In the genomic region with DNA sequence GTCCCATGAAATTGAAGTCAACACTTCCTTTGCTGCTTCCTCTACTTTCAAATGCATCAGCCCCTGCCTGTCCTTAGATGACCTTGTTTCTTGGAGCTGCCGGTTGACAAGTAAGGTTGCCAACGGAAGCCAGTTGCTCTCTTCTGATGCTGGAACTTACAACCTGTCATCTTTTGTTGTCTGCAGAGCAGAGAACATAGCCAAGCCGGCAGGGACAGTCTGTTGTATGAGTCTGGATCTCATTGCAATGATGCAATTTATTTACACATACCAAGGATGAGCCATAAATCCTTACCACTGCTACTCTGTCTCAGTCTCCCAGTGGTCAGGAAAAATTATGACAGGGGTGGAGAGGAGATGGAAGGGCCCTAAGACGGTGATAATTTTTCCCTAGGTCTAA, we compare ENCODE assay signal across 15 cellular contexts.
DNase-seq lines count a peak whose midpoint lies in the region; ATAC-seq and TF ChIP-seq lines count a peak whose summit lies in the region.
"Had no signal": no experiment of that assay in that cellular context is flagged by ENCODE, and none has a peak within 500 bp of the region (broad histone marks: within the 10 kb centered on the region; RNA-seq: fewer than 3 reads in every experiment).

No MANE protein-coding gene starts in this region.

- DNase-seq in DMS53 (lab: John Stamatoyannopoulos, UW) (peak; percentile 11), DMS53 treated with DMSO at 0.1 percent for 48 hours (lab: John Stamatoyannopoulos, UW; ENCODE audit: unreplicated experiment) (no peak), RWPE2 (ENCODE audit: low spot score) (peak; percentile 62), fibroblast of the aortic adventitia (ENCODE audit: low read depth) (peak; percentile 10), smooth muscle cell (lab: John Stamatoyannopoulos, UW; ENCODE audit: unreplicated experiment) (no peak), head of caudate nucleus (no peak)
- no peak for DNase-seq in activated naive CD4-positive, alpha-beta T cell treated with anti-CD3 and anti-CD28 coated beads for 36 hours
- DNase-seq in stimulated activated CD4-positive, alpha-beta T cell treated with anti-CD3 and anti-CD28 coated beads, Interleukin-4, amount 100 ng/mL, for 1 hour, result no peak
- DNase-seq: immature natural killer cell; NCI-H1694 treated with DMSO at 0.1 percent for 48 hours; nephron progenitor cell; NK-92 treated with Interleukin-12 subunit alpha and Interleukin-12 subunit beta, amount 100 ng/mL, for 24 hours; stimulated activated naive B cell treated with anti-CD40 and anti-IgM and Interleukin-4, amounts not matched to agents 10 μg/mL and 1 μg/mL and 100 μg/mL, for 72 hours; SW 1271 had no signal

- H3K4me3 Mint-ChIP-seq in activated naive CD4-positive, alpha-beta T cell treated with anti-CD3 and anti-CD28 coated beads for 36 hours, result no peak overlapping the region
- H3K4me3 Mint-ChIP-seq: immature natural killer cell; nephron progenitor cell; stimulated activated naive B cell treated with anti-CD40 and anti-IgM and Interleukin-4, amounts not matched to agents 10 μg/mL and 1 μg/mL and 100 μg/mL, for 72 hours had no signal

- ATAC-seq in RWPE2 (ENCODE audit: low read depth), result peak; percentile 95
- ATAC-seq: activated naive CD4-positive, alpha-beta T cell treated with anti-CD3 and anti-CD28 coated beads, Interleukin-2, amount 50 U/mL, for 72 hours; stimulated activated naive B cell treated with anti-CD40 and anti-IgM and Interleukin-4, amounts not matched to agents 10 μg/mL and 1 μg/mL and 100 μg/mL, for 72 hours had no signal

- H3K36me3 ChIP-seq in RWPE2 (ENCODE audit: low read depth) (no peaks in the 10 kb centered on the region), smooth muscle cell (ENCODE audit: low read depth) (no peaks in the 10 kb centered on the region)

- H3K4me3 ChIP-seq in RWPE2 (ENCODE audit: severe bottlenecking) (no peak overlapping the region), fibroblast of the aortic adventitia (ENCODE audit: low read depth, low read length) (no peak overlapping the region), smooth muscle cell (no peak overlapping the region)

- peaks cover 4% of the 10 kb centered on the region for H3K27me3 Mint-ChIP-seq in activated naive CD4-positive, alpha-beta T cell treated with anti-CD3 and anti-CD28 coated beads for 36 hours (ENCODE audit: low read depth)

- H4K20me1 ChIP-seq in smooth muscle cell (ENCODE audit: low read depth), result no peaks in the 10 kb centered on the region

- H3K4me2 ChIP-seq in smooth muscle cell, result peak overlapping the region; percentile 50

- H3K27ac ChIP-seq in RWPE2 (ENCODE audit: poor library complexity, severe bottlenecking) (peak overlapping the region; percentile 85), smooth muscle cell (ENCODE audit: low read depth) (no peak overlapping the region)

- H3K9me3 Mint-ChIP-seq in activated naive CD4-positive, alpha-beta T cell treated with anti-CD3 and anti-CD28 coated beads for 36 hours, result no peaks in the 10 kb centered on the region
- H3K9me3 Mint-ChIP-seq: activated naive CD4-positive, alpha-beta T cell treated with anti-CD3 and anti-CD28 coated beads, Interleukin-2, amount 50 U/mL, for 72 hours; immature natural killer cell; nephron progenitor cell; stimulated activated naive B cell treated with anti-CD40 and anti-IgM and Interleukin-4, amounts not matched to agents 10 μg/mL and 1 μg/mL and 100 μg/mL, for 72 hours had no signal

- WGBS in smooth muscle cell (ENCODE audit: low lambda C conversion rate), result 47% methylated on average over 4 of the region's 4 CpGs

- intact Hi-C loops in activated naive CD4-positive, alpha-beta T cell treated with anti-CD3 and anti-CD28 coated beads for 36 hours (cut with micrococcal nuclease), result no loop called here
- intact Hi-C loops in head of caudate nucleus (cut with DNase I), result no loop called here

- H3K4me1 Mint-ChIP-seq in activated naive CD4-positive, alpha-beta T cell treated with anti-CD3 and anti-CD28 coated beads for 36 hours (ENCODE audit: low read depth), result peaks cover 7% of the 10 kb centered on the region
- H3K4me1 Mint-ChIP-seq: immature natural killer cell; stimulated activated naive B cell treated with anti-CD40 and anti-IgM and Interleukin-4, amounts not matched to agents 10 μg/mL and 1 μg/mL and 100 μg/mL, for 72 hours had no signal

- no peak overlapping the region for H3K27ac Mint-ChIP-seq in activated naive CD4-positive, alpha-beta T cell treated with anti-CD3 and anti-CD28 coated beads for 36 hours
- H3K27ac Mint-ChIP-seq: activated naive CD4-positive, alpha-beta T cell treated with anti-CD3 and anti-CD28 coated beads, Interleukin-2, amount 50 U/mL, for 72 hours; immature natural killer cell; nephron progenitor cell had no signal

- no peak overlapping the region for H2AFZ ChIP-seq in smooth muscle cell (ENCODE audit: low read depth)

- no peaks in the 10 kb centered on the region for H3F3A ChIP-seq in smooth muscle cell (ENCODE audit: low read depth)

- CTCF ChIA-PET in activated naive CD4-positive, alpha-beta T cell treated with anti-CD3 and anti-CD28 coated beads for 36 hours (lab: Charles Lee), result no interaction called here

- no peaks in the 10 kb centered on the region for H3K79me2 ChIP-seq in smooth muscle cell (ENCODE audit: low read depth)

- H3K9me3 ChIP-seq in RWPE2 (ENCODE audit: severe bottlenecking) (no peaks in the 10 kb centered on the region), smooth muscle cell (replicated peaks; ENCODE audit: low read depth) (no peaks in the 10 kb centered on the region)

- peaks cover 27% of the 10 kb centered on the region for H3K4me1 ChIP-seq in RWPE2 (ENCODE audit: insufficient read depth, poor library complexity, severe bottlenecking)
- no peaks in the 10 kb centered on the region for H3K4me1 ChIP-seq in smooth muscle cell (ENCODE audit: low read depth)

- H3K36me3 Mint-ChIP-seq in activated naive CD4-positive, alpha-beta T cell treated with anti-CD3 and anti-CD28 coated beads for 36 hours (ENCODE audit: low read depth), result no peaks in the 10 kb centered on the region
- H3K36me3 Mint-ChIP-seq: activated naive CD4-positive, alpha-beta T cell treated with anti-CD3 and anti-CD28 coated beads, Interleukin-2, amount 50 U/mL, for 72 hours; immature natural killer cell; stimulated activated naive B cell treated with anti-CD40 and anti-IgM and Interleukin-4, amounts not matched to agents 10 μg/mL and 1 μg/mL and 100 μg/mL, for 72 hours had no signal

- H3K27me3 ChIP-seq in RWPE2 (ENCODE audit: insufficient read depth, poor library complexity, severe bottlenecking) (no peaks in the 10 kb centered on the region), smooth muscle cell (ENCODE audit: low read depth) (no peaks in the 10 kb centered on the region)

- no peak overlapping the region for H3K9ac ChIP-seq in smooth muscle cell (ENCODE audit: low read depth)

- no peak for TF ChIP-seq CTCF in RWPE2 (IDR thresholded peaks at IDR 0.05; ENCODE audit: poor library complexity, severe bottlenecking)
- TF ChIP-seq CTCF in fibroblast of the aortic adventitia (IDR thresholded peaks at IDR 0.05; ENCODE audit: insufficient read depth, low read length), result no peak
- no peak for TF ChIP-seq CTCF in smooth muscle cell (IDR thresholded peaks at IDR 0.05; ENCODE audit: borderline replicate concordance, insufficient read depth, poor library complexity, severe bottlenecking)

Comparison
In these comparisons a context has a peak if more than half of its experiments do, and no peak if none do; other contexts are left out.
1. DNase-seq: peak in DMS53 (single experiment), RWPE2 (single experiment) and fibroblast of the aortic adventitia (single experiment); none in DMS53 treated with DMSO at 0.1 percent for 48 hours (single experiment), smooth muscle cell (single experiment), activated naive CD4-positive, alpha-beta T cell treated with anti-CD3 and anti-CD28 coated beads for 36 hours (single experiment), stimulated activated CD4-positive, alpha-beta T cell treated with anti-CD3 and anti-CD28 coated beads, Interleukin-4, amount 100 ng/mL, for 1 hour (single experiment) and head of caudate nucleus (0 of 42).